Comparison of ENCODE assay signal across 20 cellular contexts in the genomic region with DNA sequence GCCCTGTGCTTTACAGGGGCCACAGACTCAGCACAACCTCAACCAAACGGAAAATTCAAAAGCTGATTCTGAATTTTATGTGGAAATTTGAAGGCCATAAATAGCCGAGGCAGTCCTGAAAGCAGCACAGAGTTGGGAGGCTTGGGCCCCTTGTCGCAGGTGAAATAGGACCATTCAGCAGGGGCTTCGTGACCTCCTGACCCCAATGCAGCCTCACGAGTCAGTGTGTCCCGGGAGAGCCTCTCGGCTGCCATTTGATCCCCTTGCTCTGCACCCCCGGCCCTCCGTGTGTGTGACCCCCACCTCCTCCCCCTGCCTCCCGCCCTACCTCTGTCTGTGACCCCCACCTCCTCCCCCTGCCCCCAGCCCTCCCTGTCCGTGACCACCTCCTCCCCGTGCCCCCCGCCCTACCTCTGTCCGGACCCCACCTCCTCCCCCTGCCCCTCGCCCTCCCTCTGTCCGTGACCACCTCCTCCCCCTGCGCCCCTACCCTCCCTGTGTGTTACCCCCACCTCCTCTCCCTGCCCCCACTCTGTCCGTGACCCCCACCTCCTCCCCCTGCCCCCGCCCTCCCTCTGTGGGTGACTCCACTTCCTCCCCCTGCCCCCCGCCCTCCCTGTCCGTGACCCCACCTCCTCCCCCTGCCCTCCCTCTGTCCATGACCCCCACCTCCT.
"Had no signal": no experiment of that assay in that cellular context is flagged by ENCODE, and none has a peak within 500 bp of the region (broad histone marks: within the 10 kb centered on the region; RNA-seq: fewer than 3 reads in every experiment).

No MANE protein-coding gene starts in this region.

- H3K27me3 ChIP-seq: testis, upper lobe of left lung had no signal

- H2AFZ ChIP-seq: parathyroid adenoma had no signal

- H3K27me3 Mint-ChIP-seq: activated CD4-positive, alpha-beta T cell treated with anti-CD3 and anti-CD28 coated beads, Interleukin-2, amount 10 ng/mL, durations not matched to agents 7 days and 5 days; naive B cell had no signal

- DNase-seq: activated CD4-positive, alpha-beta T cell treated with anti-CD3 and anti-CD28 coated beads, Interleukin-2, amount 10 ng/mL, durations not matched to agents 7 days and 5 days; activated CD8-positive, alpha-beta memory T cell treated with anti-CD3 and anti-CD28 coated beads, Interleukin-2, amount 50 U/mL, for 4 hours; activated CD8-positive, alpha-beta T cell treated with anti-CD3 and anti-CD28 coated beads, Interleukin-2, amount 10 ng/mL, durations not matched to agents 7 days and 5 days; activated naive CD4-positive, alpha-beta T cell treated with anti-CD3 and anti-CD28 coated beads for 36 hours; activated T-cell treated with anti-CD3 and anti-CD28 coated beads, Interleukin-2, amount 50 U/mL, for 4 hours; central memory CD4-positive, alpha-beta T cell; erythroblast; foreskin melanocyte; hypothalamus; left ventricle myocardium superior; mesenchymal stem cell; mucosa of descending colon; naive B cell; T-helper 1 cell; T1000; testis; upper lobe of left lung had no signal

- H3K27ac Mint-ChIP-seq: activated CD4-positive, alpha-beta T cell treated with anti-CD3 and anti-CD28 coated beads, Interleukin-2, amount 10 ng/mL, durations not matched to agents 7 days and 5 days; activated CD8-positive, alpha-beta T cell treated with anti-CD3 and anti-CD28 coated beads, Interleukin-2, amount 10 ng/mL, durations not matched to agents 7 days and 5 days; activated naive CD4-positive, alpha-beta T cell treated with anti-CD3 and anti-CD28 coated beads for 36 hours had no signal

- H3K4me3 ChIP-seq: coronary artery, mucosa of descending colon, testis, upper lobe of left lung had no signal

- H3K4me1 ChIP-seq: parathyroid adenoma had no signal

- H3K9me3 ChIP-seq: mucosa of descending colon, testis had no signal

- H3K27ac ChIP-seq: coronary artery, parathyroid adenoma, testis, upper lobe of left lung had no signal

- ATAC-seq: activated CD8-positive, alpha-beta T cell treated with anti-CD3 and anti-CD28 coated beads, Interleukin-2, amount 10 ng/mL, durations not matched to agents 7 days and 5 days; activated T-cell treated with anti-CD3 and anti-CD28 coated beads, Interleukin-2, amount 50 U/mL, for 4 hours; left ventricle myocardium superior; mucosa of descending colon had no signal

- H3K4me3 Mint-ChIP-seq: activated CD4-positive, alpha-beta T cell treated with anti-CD3 and anti-CD28 coated beads, Interleukin-2, amount 10 ng/mL, durations not matched to agents 7 days and 5 days; activated CD8-positive, alpha-beta T cell treated with anti-CD3 and anti-CD28 coated beads, Interleukin-2, amount 10 ng/mL, durations not matched to agents 7 days and 5 days; activated naive CD4-positive, alpha-beta T cell treated with anti-CD3 and anti-CD28 coated beads for 36 hours; activated T-cell treated with anti-CD3 and anti-CD28 coated beads, Interleukin-2, amount 50 U/mL, for 4 hours; brain; naive B cell had no signal
